ENCODE assay signal across 13 cellular contexts in genomic region chr7:128309921-128310320, GRCh38. TPM values are rescaled to one million over a fixed set of nuclear protein-coding genes. Genes with fewer than 3 reads are reported as not detected.
DNase-seq lines count a peak whose midpoint lies in the region; TF ChIP-seq lines count a peak whose summit lies in the region.
"Had no signal": no experiment of that assay in that cellular context is flagged by ENCODE, and none has a peak within 500 bp of the region (broad histone marks: within the 10 kb centered on the region; RNA-seq: fewer than 3 reads in every experiment).

No MANE protein-coding gene starts in this region.

- H3K4me1 Mint-ChIP-seq in activated CD4-positive, alpha-beta T cell treated with anti-CD3 and anti-CD28 coated beads, Interleukin-2, amount 10 ng/mL, durations not matched to agents 24 days and 14 days, result no peaks in the 10 kb centered on the region
- H3K4me1 Mint-ChIP-seq in activated CD4-positive, alpha-beta T cell treated with anti-CD3 and anti-CD28 coated beads, Interleukin-2, amount 10 ng/mL, durations not matched to agents 7 days and 5 days, result no peaks in the 10 kb centered on the region
- H3K4me1 Mint-ChIP-seq in endothelial cell (ENCODE audit: unreplicated experiment), result no peaks in the 10 kb centered on the region

- TF ChIP-seq EP300 in SK-N-SH (IDR thresholded peaks at IDR 0.05; ENCODE audit: borderline replicate concordance in 1 of 2, low read depth in 1 of 2, low read length in 1 of 2), result no peak

- H3K9me3 ChIP-seq in SK-N-SH, result no peaks in the 10 kb centered on the region

- no peak overlapping the region for H2AFZ ChIP-seq in SK-N-SH (ENCODE audit: low read depth)
- H2AFZ ChIP-seq: GM23248 had no signal

- peaks cover 63 to 84% of the 10 kb centered on the region in 2 experiments for H3K36me3 ChIP-seq in SK-N-SH (replicated peaks in 1 of 2; ENCODE audit: control insufficient read depth in 1 of 2, insufficient read depth in 2 of 2, low read length in 1 of 2)

- no peak overlapping the region for H3K4me3 ChIP-seq in SK-N-SH (ENCODE audit: low read depth in 2 of 2, low read length in 1 of 2)
- H3K4me3 ChIP-seq: GM23248 had no signal

- CTCF ChIA-PET in activated CD4-positive, alpha-beta T cell treated with anti-CD3 and anti-CD28 coated beads, Interleukin-2, amount 10 ng/mL, durations not matched to agents 7 days and 5 days (lab: Charles Lee), result no interaction called here
- CTCF ChIA-PET in SK-N-SH (lab: Yijun Ruan, JAX), result interaction anchor here (1.2 to 5.4 kb wide), 2 partner anchors 12 to 41 kb away, joined by 4 to 20 read pairs; no protein-coding TSS in a partner anchor

- intact Hi-C loops in activated CD4-positive, alpha-beta T cell treated with anti-CD3 and anti-CD28 coated beads, Interleukin-2, amount 10 ng/mL, durations not matched to agents 24 days and 14 days (cut with micrococcal nuclease), result no loop called here

- no peak overlapping the region for H3K4me3 Mint-ChIP-seq in activated CD4-positive, alpha-beta T cell treated with anti-CD3 and anti-CD28 coated beads, Interleukin-2, amount 10 ng/mL, durations not matched to agents 24 days and 14 days
- no peak overlapping the region for H3K4me3 Mint-ChIP-seq in activated CD4-positive, alpha-beta T cell treated with anti-CD3 and anti-CD28 coated beads, Interleukin-2, amount 10 ng/mL, durations not matched to agents 7 days and 5 days
- H3K4me3 Mint-ChIP-seq in endothelial cell (ENCODE audit: unreplicated experiment), result peak overlapping the region; percentile 52
- H3K4me3 Mint-ChIP-seq: CD4-positive, CD25-positive, alpha-beta regulatory T cell had no signal

- H3K27ac Mint-ChIP-seq in activated CD4-positive, alpha-beta T cell treated with anti-CD3 and anti-CD28 coated beads, Interleukin-2, amount 10 ng/mL, durations not matched to agents 24 days and 14 days, result peak overlapping the region; percentile 17
- H3K27ac Mint-ChIP-seq in activated CD4-positive, alpha-beta T cell treated with anti-CD3 and anti-CD28 coated beads, Interleukin-2, amount 10 ng/mL, durations not matched to agents 7 days and 5 days, result no peak overlapping the region
- H3K27ac Mint-ChIP-seq in endothelial cell (ENCODE audit: unreplicated experiment), result no peak overlapping the region

- no peaks in the 10 kb centered on the region for H3K9me2 ChIP-seq in SK-N-SH

- H3K9ac ChIP-seq in SK-N-SH, result no peak overlapping the region
- H3K9ac ChIP-seq: GM23248 had no signal

- H3F3A ChIP-seq in SK-N-SH (replicated peaks; ENCODE audit: insufficient read depth), result no peaks in the 10 kb centered on the region

- no peaks in the 10 kb centered on the region for H3K27me3 ChIP-seq in SK-N-SH (ENCODE audit: insufficient read depth)

- no peaks in the 10 kb centered on the region for H3K4me1 ChIP-seq in SK-N-SH (ENCODE audit: control insufficient read depth in 1 of 2, insufficient read depth in 2 of 2, low read depth in 1 of 2, low read length in 1 of 2)

- H3K27ac ChIP-seq in SK-N-SH (ENCODE audit: low read depth in 2 of 2, low read length in 1 of 2), result no peak overlapping the region
- H3K27ac ChIP-seq: 22Rv1, GM23248 had no signal

- no peak for DNase-seq in activated CD4-positive, alpha-beta T cell treated with anti-CD3 and anti-CD28 coated beads, Interleukin-2, amount 10 ng/mL, durations not matched to agents 24 days and 14 days
- DNase-seq in activated CD4-positive, alpha-beta T cell treated with anti-CD3 and anti-CD28 coated beads, Interleukin-2, amount 10 ng/mL, durations not matched to agents 7 days and 5 days, result no peak
- DNase-seq in NCI-H2227 (lab: John Stamatoyannopoulos, UW; ENCODE audit: unreplicated experiment) (peak; percentile 59), endothelial cell (ENCODE audit: low spot score) (no peak), retina (peak; percentile 61), NCI-H1048 (lab: John Stamatoyannopoulos, UW) (no peak), SK-N-SH (no peak)
- DNase-seq: CD4-positive, CD25-positive, alpha-beta regulatory T cell; DMS53; GF-D8; GM23248; IMR-90 had no signal

- no peaks in the 10 kb centered on the region for H3K9me3 Mint-ChIP-seq in activated CD4-positive, alpha-beta T cell treated with anti-CD3 and anti-CD28 coated beads, Interleukin-2, amount 10 ng/mL, durations not matched to agents 24 days and 14 days
- H3K9me3 Mint-ChIP-seq in activated CD4-positive, alpha-beta T cell treated with anti-CD3 and anti-CD28 coated beads, Interleukin-2, amount 10 ng/mL, durations not matched to agents 7 days and 5 days, result no peaks in the 10 kb centered on the region
- H3K9me3 Mint-ChIP-seq in endothelial cell (ENCODE audit: unreplicated experiment), result no peaks in the 10 kb centered on the region
- H3K9me3 Mint-ChIP-seq: CD4-positive, CD25-positive, alpha-beta regulatory T cell had no signal

- TF ChIP-seq RAD21 in SK-N-SH (IDR thresholded peaks at IDR 0.05; ENCODE audit: low read length), result no peak

- no peaks in the 10 kb centered on the region for H4K20me1 ChIP-seq in SK-N-SH (ENCODE audit: insufficient read depth)

- no peaks in the 10 kb centered on the region for H3K79me2 ChIP-seq in SK-N-SH (ENCODE audit: insufficient read depth)

- H3K27me3 Mint-ChIP-seq in activated CD4-positive, alpha-beta T cell treated with anti-CD3 and anti-CD28 coated beads, Interleukin-2, amount 10 ng/mL, durations not matched to agents 24 days and 14 days, result no peaks in the 10 kb centered on the region
- H3K27me3 Mint-ChIP-seq in activated CD4-positive, alpha-beta T cell treated with anti-CD3 and anti-CD28 coated beads, Interleukin-2, amount 10 ng/mL, durations not matched to agents 7 days and 5 days, result no peaks in the 10 kb centered on the region
- H3K27me3 Mint-ChIP-seq in endothelial cell (ENCODE audit: unreplicated experiment), result no peaks in the 10 kb centered on the region
- H3K27me3 Mint-ChIP-seq: CD4-positive, CD25-positive, alpha-beta regulatory T cell had no signal

- H3K4me2 ChIP-seq in SK-N-SH, result no peak overlapping the region

- peaks cover 74% of the 10 kb centered on the region for H3K36me3 Mint-ChIP-seq in activated CD4-positive, alpha-beta T cell treated with anti-CD3 and anti-CD28 coated beads, Interleukin-2, amount 10 ng/mL, durations not matched to agents 24 days and 14 days (ENCODE audit: low read depth)
- H3K36me3 Mint-ChIP-seq in activated CD4-positive, alpha-beta T cell treated with anti-CD3 and anti-CD28 coated beads, Interleukin-2, amount 10 ng/mL, durations not matched to agents 7 days and 5 days (ENCODE audit: low read depth), result peaks cover 57% of the 10 kb centered on the region
- H3K36me3 Mint-ChIP-seq in endothelial cell (ENCODE audit: low read depth, unreplicated experiment), result peaks cover 61% of the 10 kb centered on the region

- POLR2A ChIA-PET in activated CD4-positive, alpha-beta T cell treated with anti-CD3 and anti-CD28 coated beads, Interleukin-2, amount 10 ng/mL, durations not matched to agents 7 days and 5 days (lab: Charles Lee), result no interaction called here
- POLR2A ChIA-PET in SK-N-SH (lab: Yijun Ruan, JAX), result no interaction called here

- WGBS in SK-N-SH (ENCODE audit: low lambda C conversion rate), result 95% methylated on average over 5 of the region's 5 CpGs

- TF ChIP-seq CTCF in endothelial cell (IDR thresholded peaks at IDR 0.05; ENCODE audit: unreplicated experiment) (no peak), SK-N-SH (IDR thresholded peaks at IDR 0.05) (no peak)

TF ChIP-seq in SK-N-SH, 30 proteins besides CTCF, POLR2A, EP300 and RAD21:
- TF ChIP-seq MAX (IDR thresholded peaks at IDR 0.05; ENCODE audit: low read depth), result no peak
- no peak for TF ChIP-seq MEF2A (IDR thresholded peaks at IDR 0.05; ENCODE audit: borderline replicate concordance, low read depth)
- TF ChIP-seq FOXJ3 (CRISPR knock-in tag; IDR thresholded peaks at IDR 0.05), result no peak
- no peak for TF ChIP-seq MXI1 (IDR thresholded peaks at IDR 0.05; ENCODE audit: low read depth, low read length)
- TF ChIP-seq RFX5 (IDR thresholded peaks at IDR 0.05; ENCODE audit: low read length), result no peak
- no peak for TF ChIP-seq FOSL2 (IDR thresholded peaks at IDR 0.05; ENCODE audit: borderline replicate concordance, low read depth)
- no peak for TF ChIP-seq TEAD4 (IDR thresholded peaks at IDR 0.05; ENCODE audit: borderline replicate concordance, insufficient read depth)
- no peak for TF ChIP-seq TAF1 (IDR thresholded peaks at IDR 0.05; ENCODE audit: borderline replicate concordance, low read depth, low read length)
- TF ChIP-seq USF2 (IDR thresholded peaks at IDR 0.05; ENCODE audit: borderline replicate concordance, low read depth, low read length), result no peak

RNA-seq across cellular contexts. Expression of gene RBM28, which starts 33.8 kb away (rescaled TPM):
- total RNA-seq in activated CD4-positive, alpha-beta T cell treated with anti-CD3 and anti-CD28 coated beads, Interleukin-2, amount 10 ng/mL, durations not matched to agents 24 days and 14 days, result 76.7 and 85.8 TPM in 2 replicates
- 10 to 100 TPM; 35.1 to 37.3 TPM for total RNA-seq in activated CD4-positive, alpha-beta T cell treated with anti-CD3 and anti-CD28 coated beads, Interleukin-2, amount 10 ng/mL, durations not matched to agents 7 days and 5 days
- total RNA-seq in endothelial cell (ENCODE audit: unreplicated experiment), result 42.8 TPM
- 29.1 and 33.0 TPM in 2 replicates for polyA plus RNA-seq in SK-N-SH (2012; rRNA removed)
- polyA plus RNA-seq in SK-N-SH (2012; cell fraction: cytosol; rRNA removed), result 23.7 and 24.9 TPM in 2 replicates
- polyA plus RNA-seq in SK-N-SH (2012; cell fraction: nucleus; rRNA removed), result 72.3 and 94.0 TPM in 2 replicates

RNA-seq across cellular contexts. Expression of gene PRRT4, which starts 51.6 kb away (rescaled TPM):
- 0.14 TPM in 2 replicates for total RNA-seq in activated CD4-positive, alpha-beta T cell treated with anti-CD3 and anti-CD28 coated beads, Interleukin-2, amount 10 ng/mL, durations not matched to agents 24 days and 14 days
- total RNA-seq in activated CD4-positive, alpha-beta T cell treated with anti-CD3 and anti-CD28 coated beads, Interleukin-2, amount 10 ng/mL, durations not matched to agents 7 days and 5 days, result under 1 TPM; 0.21 to 0.25 TPM
- total RNA-seq in endothelial cell (ENCODE audit: unreplicated experiment), result 10.8 TPM
- 1.5 and 3.4 TPM in 2 replicates for polyA plus RNA-seq in SK-N-SH (2012; rRNA removed)
- polyA plus RNA-seq in SK-N-SH (2012; cell fraction: cytosol; rRNA removed), result 1.8 and 5.2 TPM in 2 replicates
- polyA plus RNA-seq in SK-N-SH (2012; cell fraction: nucleus; rRNA removed), result 8.1 and 19.1 TPM in 2 replicates
- total RNA-seq: GM23248, IMR-90 had no signal
- polyA plus RNA-seq: GM23248, IMR-90 had no signal

Comparison
In these comparisons a context has a peak if more than half of its experiments do, and no peak if none do; other contexts are left out.
1. DNase-seq: peak in NCI-H2227 (single experiment) and retina (single experiment); none in activated CD4-positive, alpha-beta T cell treated with anti-CD3 and anti-CD28 coated beads, Interleukin-2, amount 10 ng/mL, durations not matched to agents 24 days and 14 days (single experiment), activated CD4-positive, alpha-beta T cell treated with anti-CD3 and anti-CD28 coated beads, Interleukin-2, amount 10 ng/mL, durations not matched to agents 7 days and 5 days (single experiment), endothelial cell (single experiment), NCI-H1048 (single experiment) and SK-N-SH (single experiment).